ENCODE assay signal across 10 cellular contexts in genomic region chr18:9741821-9742541, GRCh38. TPM values are rescaled to one million over a fixed set of nuclear protein-coding genes. Genes with fewer than 3 reads are reported as not detected.
DNase-seq lines count a peak whose midpoint lies in the region; ATAC-seq and TF ChIP-seq lines count a peak whose summit lies in the region.
"Had no signal": no experiment of that assay in that cellular context is flagged by ENCODE, and none has a peak within 500 bp of the region (broad histone marks: within the 10 kb centered on the region; RNA-seq: fewer than 3 reads in every experiment).

No MANE protein-coding gene starts in this region.

- H3K9me3 ChIP-seq in A673 (ENCODE audit: low read depth, low read length, poor library complexity, severe bottlenecking) (no peaks in the 10 kb centered on the region), muscle layer of duodenum (ENCODE audit: control insufficient read depth in 1 of 2, low read length in 2 of 2) (no peaks in the 10 kb centered on the region)

- H3K9me3 Mint-ChIP-seq in immature natural killer cell = no peaks in the 10 kb centered on the region
- H3K9me3 Mint-ChIP-seq: activated naive CD8-positive, alpha-beta T cell treated with anti-CD3 and anti-CD28 coated beads, Interleukin-2, amount 10 ng/mL, durations not matched to agents 7 days and 5 days had no signal

- H3K36me3 ChIP-seq in A673 (ENCODE audit: insufficient read depth, low read length, poor library complexity, severe bottlenecking) (no peaks in the 10 kb centered on the region), muscle layer of duodenum (ENCODE audit: control insufficient read depth in 1 of 2, insufficient read depth in 2 of 2, low read length in 2 of 2) (no peaks in the 10 kb centered on the region)

- POLR2A ChIA-PET in A673 (lab: Charles Lee; ENCODE audit: low non-redundant PET) = no interaction called here

- TF ChIP-seq CTCF in A673 (conservative IDR thresholded peaks at IDR 0.05; ENCODE audit: low read depth, low read length) = no peak
- TF ChIP-seq CTCF in NB4 (IDR thresholded peaks at IDR 0.05; ENCODE audit: low read depth, low read length) = no peak

- peaks cover 21% of the 10 kb centered on the region for H3K4me1 ChIP-seq in A673 (ENCODE audit: insufficient read depth, low read length, poor library complexity, severe bottlenecking)
- peaks cover 0 to 21% of the 10 kb centered on the region in 2 donors for H3K4me1 ChIP-seq in muscle layer of duodenum (ENCODE audit: control insufficient read depth in 1 of 2, insufficient read depth in 2 of 2, low read length in 2 of 2)

- H3K27me3 Mint-ChIP-seq in immature natural killer cell (ENCODE audit: low read depth in 3 of 3) = peaks cover 0 to 4% (median 2%) of the 10 kb centered on the region in 3 donors

- no peak overlapping the region for H3K4me3 ChIP-seq in A673 (ENCODE audit: low read depth, low read length, poor library complexity, severe bottlenecking)
- no peak overlapping the region for H3K4me3 ChIP-seq in NB4 (ENCODE audit: low read depth, low read length)
- H3K4me3 ChIP-seq in muscle layer of duodenum (ENCODE audit: low read depth in 1 of 2, low read length in 2 of 2) = peak overlapping the region; percentile 7 to 42

- H3K27ac ChIP-seq in A673 (ENCODE audit: low read depth, low read length, poor library complexity, severe bottlenecking) (peak overlapping the region; percentile 2), muscle layer of duodenum (ENCODE audit: low read length) (peak overlapping the region; percentile 46)

- ATAC-seq in esophagus mucosa (peak; percentile 8), HG03520 (IDR thresholded peaks at IDR 0.05; ENCODE audit: unreplicated experiment) (no peak)

- intact Hi-C loops in A673 (cut with micrococcal nuclease; ENCODE audit: unreplicated experiment) = no loop called here

- H3K27me3 ChIP-seq in A673 (replicated peaks; ENCODE audit: insufficient read depth, low read depth, low read length, poor library complexity) = no peaks in the 10 kb centered on the region
- H3K27me3 ChIP-seq in muscle layer of duodenum (ENCODE audit: low read depth, low read length) = no peaks in the 10 kb centered on the region

- no peak for TF ChIP-seq POLR2A in NB4 (IDR thresholded peaks at IDR 0.05; ENCODE audit: extremely low read depth, insufficient read length)

- DNase-seq in A673 (ENCODE audit: low spot score) = peak; percentile 55
- peak; percentile 44 for DNase-seq in NB4 (ENCODE audit: low read depth)
- no peak for DNase-seq in NCI-H524 treated with DMSO at 0.1 percent for 48 hours (lab: John Stamatoyannopoulos, UW)
- DNase-seq in ACHN = no peak
- DNase-seq in immature natural killer cell = no peak
- DNase-seq: activated naive CD8-positive, alpha-beta T cell treated with anti-CD3 and anti-CD28 coated beads, Interleukin-2, amount 10 ng/mL, durations not matched to agents 7 days and 5 days; left colon had no signal

- no peaks in the 10 kb centered on the region for H3K4me1 Mint-ChIP-seq in immature natural killer cell
- H3K4me1 Mint-ChIP-seq: activated naive CD8-positive, alpha-beta T cell treated with anti-CD3 and anti-CD28 coated beads, Interleukin-2, amount 10 ng/mL, durations not matched to agents 7 days and 5 days had no signal

- CTCF ChIA-PET in A673 (lab: Charles Lee) = interaction anchor here (0.6 kb wide), 1 partner anchor 659 kb away, joined by 7 read pairs; no protein-coding TSS in a partner anchor

- no peak overlapping the region for H3K27ac Mint-ChIP-seq in immature natural killer cell
- H3K27ac Mint-ChIP-seq: activated naive CD8-positive, alpha-beta T cell treated with anti-CD3 and anti-CD28 coated beads, Interleukin-2, amount 10 ng/mL, durations not matched to agents 7 days and 5 days had no signal

- in situ Hi-C loops in ACHN (cut with HindIII; ENCODE audit: low pct_ligation_motif_present, low pct_unique_long_range_greater_than_20kb, low sequenced_read_pairs) = no loop called here

- H3K4me3 Mint-ChIP-seq in immature natural killer cell = no peak overlapping the region
- H3K4me3 Mint-ChIP-seq: activated naive CD8-positive, alpha-beta T cell treated with anti-CD3 and anti-CD28 coated beads, Interleukin-2, amount 10 ng/mL, durations not matched to agents 7 days and 5 days had no signal

- no TSS peak for BruUV-seq in A673 (replicated peaks; lab: Mats Ljungman, UMichigan)

- no peaks in the 10 kb centered on the region for H3K36me3 Mint-ChIP-seq in immature natural killer cell
- H3K36me3 Mint-ChIP-seq: activated naive CD8-positive, alpha-beta T cell treated with anti-CD3 and anti-CD28 coated beads, Interleukin-2, amount 10 ng/mL, durations not matched to agents 7 days and 5 days had no signal

RNA-seq across cellular contexts. Expression of gene RAB31, which starts 33.9 kb away (rescaled TPM):
- total RNA-seq in A673 (2021) = 6.1 and 8.1 TPM in 2 replicates
- 50.0 TPM for total RNA-seq in esophagus mucosa
- polyA plus RNA-seq in immature natural killer cell = 10 to 100 TPM in 2 of 3 donors, 1 to 10 TPM in 1; 5.3 to 28.0 (median 19.3) TPM

Comparison
In these comparisons a context has a peak if more than half of its experiments do, and no peak if none do; other contexts are left out.
1. DNase-seq: peak in A673 (single experiment) and NB4 (single experiment); none in NCI-H524 treated with DMSO at 0.1 percent for 48 hours (single experiment), ACHN (single experiment) and immature natural killer cell (0 of 3).
2. H3K4me3 ChIP-seq: peak in muscle layer of duodenum (2 of 2); none in A673 (single experiment) and NB4 (single experiment).